In genomic region chr1:2457444-2457843, GRCh38 we compare ENCODE assay signal across 28 cellular contexts. TPM values are rescaled to one million over a fixed set of nuclear protein-coding genes. Genes with fewer than 3 reads are reported as not detected.
"Had no signal": no experiment of that assay in that cellular context is flagged by ENCODE, and none has a peak within 500 bp of the region (broad histone marks: within the 10 kb centered on the region; RNA-seq: fewer than 3 reads in every experiment).

No MANE protein-coding gene starts in this region.

- DNase-seq: hippocampal formation; kidney; left colon; left ventricle myocardium inferior; midbrain; mucosa of descending colon; naive thymus-derived CD4-positive, alpha-beta T cell; occipital lobe; ovary; right lobe of liver; stimulated activated CD4-positive, alpha-beta T cell treated with anti-CD3 and anti-CD28 coated beads, Interleukin-1b, Interleukin-23, amount 100 ng/mL, for 48 hours; stimulated activated CD4-positive, alpha-beta T cell treated with anti-CD3 and anti-CD28 coated beads, Interleukin-2, amount 100 ng/mL, for 48 hours; stimulated activated CD4-positive, alpha-beta T cell treated with anti-CD3 and anti-CD28 coated beads, Interleukin-4, amount 100 ng/mL, for 4 hours; stimulated activated CD8-positive, alpha-beta memory T cell treated with anti-CD3 and anti-CD28 coated beads, Interleukin-4, amount 100 ng/mL, for 48 hours; stimulated activated naive CD4-positive, alpha-beta T cell treated with Interleukin-2 at 50 U/mL for 16 hours; stimulated activated naive CD8-positive, alpha-beta T cell treated with anti-CD3 and anti-CD28 coated beads, Interleukin-15, amount 100 ng/mL, for 72 hours; testis; thyroid gland; transverse colon; upper lobe of left lung had no signal

- H3K4me2 ChIP-seq: smooth muscle cell had no signal

- H3K27ac ChIP-seq: left ventricle myocardium inferior, neutrophil, ovary, right atrium auricular region, right lobe of liver, testis, thyroid gland, transverse colon, upper lobe of left lung, vagina had no signal

- H3K9me3 ChIP-seq: left ventricle myocardium inferior, mucosa of descending colon, neutrophil, ovary, right atrium auricular region, right lobe of liver, testis, thyroid gland, transverse colon, upper lobe of left lung, vagina had no signal

- H3K4me1 ChIP-seq: transverse colon had no signal

- H3K27me3 ChIP-seq: neutrophil, ovary, right lobe of liver, testis, thyroid gland, vagina had no signal

- ATAC-seq: left colon; mucosa of descending colon; naive thymus-derived CD4-positive, alpha-beta T cell; natural killer cell treated with Interleukin-12 subunit alpha and Interleukin-12 subunit beta and Interleukin-15 and Interleukin-18, amount 100 ng/mL, for 72 hours; right lobe of liver; stimulated activated memory B cell treated with anti-CD40 and anti-IgM and Interleukin-4, amounts not matched to agents 10 μg/mL and 1 μg/mL and 100 μg/mL, for 72 hours; stimulated activated naive CD8-positive, alpha-beta T cell treated with anti-CD3 and anti-CD28 coated beads, Interleukin-15, amount 100 ng/mL, for 72 hours had no signal

- H3K36me3 ChIP-seq: left ventricle myocardium inferior, neutrophil, ovary, right atrium auricular region, right lobe of liver, thyroid gland, transverse colon, upper lobe of left lung, vagina had no signal

- H3K4me3 ChIP-seq: left ventricle myocardium inferior, lung, mucosa of descending colon, ovary, right atrium auricular region, right lobe of liver, smooth muscle cell, testis, thyroid gland, transverse colon, upper lobe of left lung, vagina had no signal

RNA-seq across cellular contexts. Expression of gene PLCH2, which starts 18.6 kb away (rescaled TPM):
- total RNA-seq: progenitor cell of endocrine pancreas had no signal
